21 cellular contexts compared by ENCODE assay signal in the genomic region with DNA sequence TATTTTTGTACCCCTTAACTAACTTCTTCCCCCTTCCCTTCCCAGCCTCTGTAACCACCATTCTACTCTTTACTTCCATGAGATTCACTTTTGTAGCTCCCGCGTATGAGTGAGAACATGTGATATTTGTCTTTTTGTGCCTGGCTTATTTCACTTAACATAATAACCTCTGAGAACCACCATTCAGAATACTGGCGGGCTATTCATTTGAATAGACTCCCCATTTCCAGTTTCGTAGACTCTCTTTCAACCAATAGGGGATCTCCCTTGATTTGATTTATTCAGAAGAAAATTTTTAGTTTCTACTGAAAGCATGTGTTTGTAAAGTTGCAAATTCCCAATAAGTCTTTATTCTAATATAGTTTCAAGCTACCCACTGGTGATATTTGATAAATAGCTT.
DNase-seq lines count a peak whose midpoint lies in the region; ATAC-seq, FAIRE-seq and TF ChIP-seq lines count a peak whose summit lies in the region.
"Had no signal": no experiment of that assay in that cellular context is flagged by ENCODE, and none has a peak within 500 bp of the region (broad histone marks: within the 10 kb centered on the region; RNA-seq: fewer than 3 reads in every experiment).

No MANE protein-coding gene starts in this region.

- H3K4me1 ChIP-seq in GM12878 (ENCODE audit: control insufficient read depth, insufficient read depth, low read length) (no peaks in the 10 kb centered on the region), gastroesophageal sphincter (no peaks in the 10 kb centered on the region)
- H3K4me1 ChIP-seq: BE2C; BLaER1 treated with 17β-estradiol and CSF1 and Interleukin-3, amounts not matched to agents 10 nM and 100 nM had no signal

- H3K9ac ChIP-seq in GM12878 (ENCODE audit: control insufficient read depth, insufficient read depth, low read length), result no peak overlapping the region
- H3K9ac ChIP-seq: BLaER1 treated with 17β-estradiol and CSF1 and Interleukin-3, amounts not matched to agents 10 nM and 100 nM had no signal

- no TSS peak for BruUV-seq in GM12878 (replicated peaks; lab: Mats Ljungman, UMichigan)

- no peaks in the 10 kb centered on the region for H3K9me3 ChIP-seq in GM12878 (replicated peaks; ENCODE audit: control insufficient read depth, insufficient read depth, low read length)
- no peaks in the 10 kb centered on the region for H3K9me3 ChIP-seq in gastroesophageal sphincter
- H3K9me3 ChIP-seq: A549; BE2C; BLaER1 treated with 17β-estradiol and CSF1 and Interleukin-3, amounts not matched to agents 10 nM and 100 nM had no signal

- H2AFZ ChIP-seq in GM12878 (ENCODE audit: control insufficient read depth, low read depth, low read length), result no peak overlapping the region
- H2AFZ ChIP-seq: GM23338 had no signal

- no peak for TF ChIP-seq CTCF in GM12878 (IDR thresholded peaks at IDR 0.05 in 2 of 3, conservative IDR thresholded peaks at IDR 0.05 in 1 of 3; ENCODE audit: control insufficient read depth in 2 of 3, extremely low read depth in 1 of 3, insufficient read depth in 1 of 3, low read depth in 3 of 3, low read length in 3 of 3)
- no peak for TF ChIP-seq CTCF in gastroesophageal sphincter (IDR thresholded peaks at IDR 0.05)

- H3K79me2 ChIP-seq in GM12878 (ENCODE audit: control insufficient read depth, insufficient read depth, low read length), result no peaks in the 10 kb centered on the region

- no peak for TF ChIP-seq RAD21 in GM12878 (IDR thresholded peaks at IDR 0.05; ENCODE audit: insufficient read depth, low read depth, low read length)

- no peak for DNase-seq in GM12878 (ENCODE audit: low read depth, low spot score)
- DNase-seq in stimulated activated CD4-positive, alpha-beta T cell treated with anti-CD3 and anti-CD28 coated beads, Interleukin-15, amount 100 ng/mL, for 24 hours, result no peak
- DNase-seq: 8988T; ACHN; AML-193; BE2C; Calu3; CD4-positive, alpha-beta T cell; COR-L47; DMS53; DMS79 treated with DMSO at 0.1 percent for 48 hours; GF-D8; H9 had no signal

- ATAC-seq in GM19463 (IDR thresholded peaks at IDR 0.05; ENCODE audit: unreplicated experiment), result peak; percentile 48
- ATAC-seq in HG02763 (IDR thresholded peaks at IDR 0.05; ENCODE audit: unreplicated experiment), result peak; percentile 47
- ATAC-seq in HG02885 (IDR thresholded peaks at IDR 0.05; ENCODE audit: poor library complexity, unreplicated experiment), result peak; percentile 45
- ATAC-seq in GM12878, result peak; percentile 45; the same call in 2 of the 3 replicates
- ATAC-seq in HG02970 (IDR thresholded peaks at IDR 0.05; ENCODE audit: low FRiP score, unreplicated experiment), result no peak
- no peak for ATAC-seq in gastroesophageal sphincter
- ATAC-seq: A549 had no signal

- RAD21 ChIA-PET in GM12878 (lab: Charles Lee; ENCODE audit: unreplicated experiment), result no interaction called here

- in situ Hi-C loops in GM12878 (cut with MboI), result no loop called here

- 1% methylated on average over 4 of the region's 4 CpGs for WGBS in GM12878 (ENCODE audit: insufficient coverage, insufficient replicate concordance, low lambda C conversion rate, missing lambda C conversion rate)
- WGBS in gastroesophageal sphincter (ENCODE audit: low coverage in 1 of 2), 2 donors, result 91 to 100% methylated on average over 1 to 4 of the region's 4 CpGs

- no peaks in the 10 kb centered on the region for H4K20me1 ChIP-seq in GM12878 (ENCODE audit: control insufficient read depth, insufficient read depth)
- H4K20me1 ChIP-seq: BLaER1 treated with 17β-estradiol and CSF1 and Interleukin-3, amounts not matched to agents 10 nM and 100 nM had no signal

- POLR2A ChIA-PET in GM12878 (lab: Charles Lee), result no interaction called here

- intact Hi-C loops in GM12878 (cut with micrococcal nuclease; ENCODE audit: unreplicated experiment), result no loop called here

- no peak overlapping the region for H3K4me3 ChIP-seq in GM12878
- H3K4me3 ChIP-seq in gastroesophageal sphincter, result no peak overlapping the region
- H3K4me3 ChIP-seq: A549; BLaER1 treated with 17β-estradiol and CSF1 and Interleukin-3, amounts not matched to agents 10 nM and 100 nM; GM23338 had no signal

- FAIRE-seq in GM12878 (lab: Jason Lieb, UNC), result no peak
- FAIRE-seq: A549 had no signal

- H3K27ac ChIP-seq in GM12878 (ENCODE audit: control insufficient read depth, insufficient read depth), result no peak overlapping the region
- H3K27ac ChIP-seq in gastroesophageal sphincter, result no peak overlapping the region
- H3K27ac ChIP-seq: A549; BLaER1 treated with 17β-estradiol and CSF1 and Interleukin-3, amounts not matched to agents 10 nM and 100 nM had no signal

- no peaks in the 10 kb centered on the region for H3K36me3 ChIP-seq in GM12878 (ENCODE audit: control insufficient read depth in 2 of 2, insufficient read depth in 2 of 2, low read length in 1 of 2)
- H3K36me3 ChIP-seq in gastroesophageal sphincter, result no peaks in the 10 kb centered on the region
- H3K36me3 ChIP-seq: BE2C; BLaER1 treated with 17β-estradiol and CSF1 and Interleukin-3, amounts not matched to agents 10 nM and 100 nM had no signal

- CTCF ChIA-PET in GM12878 (lab: Yijun Ruan, JAX), result interaction anchor here (0.5 to 1.9 kb wide), 4 partner anchors 7 to 548 kb away, joined by 3 to 7 read pairs (median 4); no protein-coding TSS in a partner anchor

- SMC1A ChIA-PET in GM12878 (lab: Charles Lee; ENCODE audit: uncharacterized antibody, unreplicated experiment), result interaction anchor here (1.1 to 1.2 kb wide), 2 partner anchors 19 to 222 kb away, joined by 3 read pairs; no protein-coding TSS in a partner anchor

- no peak overlapping the region for H3K4me2 ChIP-seq in GM12878 (ENCODE audit: control insufficient read depth, insufficient read depth)
- H3K4me2 ChIP-seq: A549; BLaER1 treated with 17β-estradiol and CSF1 and Interleukin-3, amounts not matched to agents 10 nM and 100 nM; GM23338 had no signal

- no peak for TF ChIP-seq EP300 in GM12878 (IDR thresholded peaks at IDR 0.05; ENCODE audit: borderline replicate concordance in 1 of 2, control insufficient read depth in 1 of 2, low read depth in 2 of 2, low read length in 2 of 2)
- TF ChIP-seq EP300 in gastroesophageal sphincter (IDR thresholded peaks at IDR 0.05), result no peak

- H3K27me3 ChIP-seq in GM12878 (replicated peaks in 1 of 2; ENCODE audit: control insufficient read depth in 2 of 2, insufficient read depth in 2 of 2, low read length in 1 of 2), result peaks cover 0 to 2% of the 10 kb centered on the region in 2 experiments; a peak in 2 of 4 replicates
- no peaks in the 10 kb centered on the region for H3K27me3 ChIP-seq in gastroesophageal sphincter
- H3K27me3 ChIP-seq: BE2C; BLaER1 treated with 17β-estradiol and CSF1 and Interleukin-3, amounts not matched to agents 10 nM and 100 nM had no signal

- TF ChIP-seq POLR2A in GM12878 (IDR thresholded peaks at IDR 0.05; ENCODE audit: low read depth, low read length) (no peak), gastroesophageal sphincter (IDR thresholded peaks at IDR 0.05) (no peak)

TF ChIP-seq in GM12878, 131 proteins besides CTCF, POLR2A, EP300 and RAD21:
- no peak for TF ChIP-seq ZBED1 (IDR thresholded peaks at IDR 0.05; ENCODE audit: borderline replicate concordance)
TF ChIP-seq in GM12878: peak in this region for 0.

Comparison
In these comparisons a context has a peak if more than half of its experiments do, and no peak if none do; other contexts are left out.
1. ATAC-seq: peak in GM19463 (single experiment), HG02763 (single experiment), HG02885 (single experiment) and GM12878 (single experiment); none in HG02970 (single experiment) and gastroesophageal sphincter (single experiment).